In the genomic region with DNA sequence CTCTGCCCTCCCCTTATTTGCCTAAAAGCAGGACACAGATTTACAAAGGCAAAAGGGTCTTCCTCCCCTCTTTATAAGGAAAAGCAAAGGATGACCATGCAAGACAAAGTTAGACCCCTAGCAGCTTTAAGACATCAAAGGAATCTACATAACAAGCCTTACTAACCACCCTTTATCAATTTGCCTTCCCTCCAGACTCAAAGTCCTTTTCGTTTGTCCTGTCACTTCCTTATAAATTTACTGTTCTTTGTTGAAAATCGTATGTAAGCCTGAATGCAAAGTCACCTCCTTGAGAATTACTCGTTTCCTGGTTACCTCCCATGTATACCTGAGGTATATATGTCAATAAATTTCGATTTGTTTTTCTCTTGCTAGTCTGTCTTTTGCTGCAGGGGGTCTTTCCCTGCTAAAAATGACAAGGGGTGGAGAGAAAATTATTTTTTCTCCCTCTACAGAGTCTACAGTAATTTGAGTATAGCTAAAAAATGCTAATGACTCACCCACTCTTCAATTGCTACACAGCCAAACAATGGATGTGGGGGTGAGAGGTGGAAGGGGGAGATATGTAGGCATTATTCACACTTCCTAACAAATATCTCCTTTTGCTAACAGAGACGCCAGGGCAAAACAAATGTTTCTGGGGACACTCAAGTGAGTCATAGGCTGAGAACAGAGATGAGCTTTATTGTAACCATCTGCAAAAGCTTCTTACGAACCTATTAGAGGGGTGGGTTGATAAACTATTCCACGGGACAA, we compare ENCODE assay signal across 2 cellular contexts.
A peak's percentile ranks its signal among the peaks of the same experiment; 100 is the strongest.
TF ChIP-seq lines count a peak whose summit lies in the region.

No MANE protein-coding gene starts in this region.

TF ChIP-seq in IMR-90, 13 proteins besides CTCF, POLR2A, EP300 and RAD21:
- TF ChIP-seq CEBPB (IDR thresholded peaks at IDR 0.05; ENCODE audit: low read depth, low read length) (peak; percentile 88), MAFK (IDR thresholded peaks at IDR 0.05; ENCODE audit: low read depth, low read length) (no peak), BHLHE40 (IDR thresholded peaks at IDR 0.05; ENCODE audit: low read depth, low read length) (peak; percentile 34), FOS (IDR thresholded peaks at IDR 0.05; ENCODE audit: low read depth, low read length) (peak; percentile 76)

TF ChIP-seq in HepG2, 621 proteins besides CTCF, POLR2A, EP300 and RAD21:
- TF ChIP-seq, protein P1, sequence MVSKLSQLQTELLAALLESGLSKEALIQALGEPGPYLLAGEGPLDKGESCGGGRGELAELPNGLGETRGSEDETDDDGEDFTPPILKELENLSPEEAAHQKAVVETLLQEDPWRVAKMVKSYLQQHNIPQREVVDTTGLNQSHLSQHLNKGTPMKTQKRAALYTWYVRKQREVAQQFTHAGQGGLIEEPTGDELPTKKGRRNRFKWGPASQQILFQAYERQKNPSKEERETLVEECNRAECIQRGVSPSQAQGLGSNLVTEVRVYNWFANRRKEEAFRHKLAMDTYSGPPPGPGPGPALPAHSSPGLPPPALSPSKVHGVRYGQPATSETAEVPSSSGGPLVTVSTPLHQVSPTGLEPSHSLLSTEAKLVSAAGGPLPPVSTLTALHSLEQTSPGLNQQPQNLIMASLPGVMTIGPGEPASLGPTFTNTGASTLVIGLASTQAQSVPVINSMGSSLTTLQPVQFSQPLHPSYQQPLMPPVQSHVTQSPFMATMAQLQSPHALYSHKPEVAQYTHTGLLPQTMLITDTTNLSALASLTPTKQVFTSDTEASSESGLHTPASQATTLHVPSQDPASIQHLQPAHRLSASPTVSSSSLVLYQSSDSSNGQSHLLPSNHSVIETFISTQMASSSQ (IDR thresholded peaks at IDR 0.05; ENCODE audit: low read depth): no peak
- TF ChIP-seq, protein P1 (CRISPR knock-in tag; IDR thresholded peaks at IDR 0.05; ENCODE audit: borderline replicate concordance): no peak
- TF ChIP-seq SOX5 (CRISPR knock-in tag; IDR thresholded peaks at IDR 0.05; ENCODE audit: borderline replicate concordance): peak; percentile 25; the same call in 1 of the 2 replicates
- TF ChIP-seq FOSL2 (CRISPR knock-in tag; IDR thresholded peaks at IDR 0.05): 0 out of 2 replicates have a peak, but pooled peaks have one; percentile 6
